ENCODE assay signal across 8 cellular contexts in the genomic region with DNA sequence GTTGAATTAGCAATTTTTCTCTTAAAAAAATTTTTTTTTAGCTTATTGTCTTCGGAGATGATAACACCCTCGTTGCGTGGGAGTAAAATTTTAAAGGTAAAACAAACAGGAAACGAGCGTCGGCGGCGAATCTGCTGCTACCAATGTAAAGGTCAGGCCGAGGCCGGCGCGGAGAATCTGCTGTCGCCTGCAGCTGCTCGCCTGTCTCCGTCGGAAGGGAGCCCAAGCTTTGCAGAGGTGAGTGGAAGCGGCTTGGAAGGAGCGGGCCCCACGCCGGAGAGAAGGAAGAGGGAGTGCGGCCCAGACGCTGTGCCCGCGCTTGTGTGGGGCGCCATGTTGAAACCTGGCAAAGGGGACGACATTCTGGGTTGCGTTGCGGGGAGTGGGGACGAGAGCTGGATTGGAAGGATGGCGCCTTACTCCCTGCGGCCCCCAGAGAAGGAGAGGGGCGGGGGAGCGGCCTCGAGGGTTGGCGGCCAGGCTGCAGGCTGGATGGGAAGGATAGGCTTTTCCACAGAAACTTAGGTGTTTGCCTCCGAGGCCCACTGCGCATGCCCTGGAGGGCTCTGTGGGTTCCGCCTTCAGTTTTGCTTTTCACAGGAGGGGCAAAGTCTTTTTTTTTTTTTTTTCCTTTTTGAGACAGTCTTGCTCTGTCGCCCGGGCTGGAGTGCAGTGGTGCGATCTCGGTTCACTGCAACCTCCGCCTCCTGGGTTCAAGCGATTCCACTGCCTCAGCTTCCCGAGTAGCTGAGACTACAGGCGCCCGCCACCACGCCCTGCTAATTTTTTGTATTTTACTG. TPM values are rescaled to one million over a fixed set of nuclear protein-coding genes. Genes with fewer than 3 reads are reported as not detected.
DNase-seq lines count a peak whose midpoint lies in the region; ATAC-seq and TF ChIP-seq lines count a peak whose summit lies in the region.

A gene with protein sequence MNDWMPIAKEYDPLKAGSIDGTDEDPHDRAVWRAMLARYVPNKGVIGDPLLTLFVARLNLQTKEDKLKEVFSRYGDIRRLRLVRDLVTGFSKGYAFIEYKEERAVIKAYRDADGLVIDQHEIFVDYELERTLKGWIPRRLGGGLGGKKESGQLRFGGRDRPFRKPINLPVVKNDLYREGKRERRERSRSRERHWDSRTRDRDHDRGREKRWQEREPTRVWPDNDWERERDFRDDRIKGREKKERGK (plus strand): TSS at position 160 of the 800 bp plus-strand sequence. CDS start 7,402 bp downstream, outside the sequence.

- peak within 1 kb of the TSS; percentile 93 for H3K4me3 Mint-ChIP-seq in activated CD4-positive, alpha-beta T cell treated with anti-CD3 and anti-CD28 coated beads, Interleukin-2, amount 10 ng/mL, durations not matched to agents 7 days and 5 days

- POLR2A ChIA-PET in activated CD4-positive, alpha-beta T cell treated with anti-CD3 and anti-CD28 coated beads, Interleukin-2, amount 10 ng/mL, durations not matched to agents 7 days and 5 days (lab: Charles Lee): interaction anchor here (1.6 kb wide), 1 partner anchor 92 kb away, joined by 4 read pairs; no protein-coding TSS in a partner anchor

- H3K27ac Mint-ChIP-seq in activated CD4-positive, alpha-beta T cell treated with anti-CD3 and anti-CD28 coated beads, Interleukin-2, amount 10 ng/mL, durations not matched to agents 7 days and 5 days: peak within 1 kb of the TSS; percentile 100

- CTCF ChIA-PET in activated CD4-positive, alpha-beta T cell treated with anti-CD3 and anti-CD28 coated beads, Interleukin-2, amount 10 ng/mL, durations not matched to agents 7 days and 5 days (lab: Charles Lee): interaction anchor here (1.6 to 1.8 kb wide), 3 partner anchors 10 to 93 kb away, joined by 4 to 7 read pairs (median 6); a partner anchor contains a TSS

- peak within 1 kb of the TSS; percentile 98 for H3K27ac ChIP-seq in 22Rv1
- H3K27ac ChIP-seq in coronary artery: peak within 1 kb of the TSS; percentile 96 to 100

- intact Hi-C loops in left colon (cut with DNase I, micrococcal nuclease): no loop called here

- TF ChIP-seq CTCF in 22Rv1 (IDR thresholded peaks at IDR 0.05) (no peak), coronary artery (IDR thresholded peaks at IDR 0.05) (no peak)

- no peaks in the 10 kb centered on the region for H3K27me3 Mint-ChIP-seq in activated CD4-positive, alpha-beta T cell treated with anti-CD3 and anti-CD28 coated beads, Interleukin-2, amount 10 ng/mL, durations not matched to agents 7 days and 5 days

- ATAC-seq in GM18519 (IDR thresholded peaks at IDR 0.05; ENCODE audit: low FRiP score, unreplicated experiment) (peak; percentile 44), HG03280 (IDR thresholded peaks at IDR 0.05; ENCODE audit: unreplicated experiment) (peak; percentile 61), left colon (peak; percentile 86)

- H3K9me3 Mint-ChIP-seq in activated CD4-positive, alpha-beta T cell treated with anti-CD3 and anti-CD28 coated beads, Interleukin-2, amount 10 ng/mL, durations not matched to agents 7 days and 5 days: no peaks in the 10 kb centered on the region

- peaks cover 27% of the 10 kb centered on the region for H3K4me1 Mint-ChIP-seq in activated CD4-positive, alpha-beta T cell treated with anti-CD3 and anti-CD28 coated beads, Interleukin-2, amount 10 ng/mL, durations not matched to agents 7 days and 5 days

- peak within 1 kb of the TSS; percentile 99 for H3K4me3 ChIP-seq in coronary artery

- peaks cover 18% of the 10 kb centered on the region for H3K36me3 Mint-ChIP-seq in activated CD4-positive, alpha-beta T cell treated with anti-CD3 and anti-CD28 coated beads, Interleukin-2, amount 10 ng/mL, durations not matched to agents 7 days and 5 days (ENCODE audit: low read depth)

- DNase-seq in NCI-H510A treated with DMSO at 0.1 percent for 48 hours (lab: John Stamatoyannopoulos, UW): peak; percentile 93
- peak; percentile 88 for DNase-seq in activated CD4-positive, alpha-beta T cell treated with anti-CD3 and anti-CD28 coated beads, Interleukin-2, amount 10 ng/mL, durations not matched to agents 7 days and 5 days
- peak; percentile 86 for DNase-seq in coronary artery (ENCODE audit: low spot score)
- peak; percentile 80 to 85 for DNase-seq in left colon
- peak; percentile 52 to 76 (median 63) for DNase-seq in stimulated activated CD4-positive, alpha-beta T cell treated with anti-CD3 and anti-CD28 coated beads, Interleukin-1b, Interleukin-23, amount 100 ng/mL, for 24 hours (ENCODE audit: low read depth in 4 of 4, low spot score in 1 of 4)

RNA-seq across cellular contexts. Expression of the gene that starts here (rescaled TPM):
- 10 to 100 TPM; 24.8 to 31.7 TPM for total RNA-seq in activated CD4-positive, alpha-beta T cell treated with anti-CD3 and anti-CD28 coated beads, Interleukin-2, amount 10 ng/mL, durations not matched to agents 7 days and 5 days
- 10 to 100 TPM; 18.7 to 23.8 TPM for total RNA-seq in left colon

Comparison
In these comparisons a context has a peak if more than half of its experiments do, and no peak if none do; other contexts are left out.
1. Peak in every context shown above with its lines: DNase-seq, ATAC-seq, H3K4me3 ChIP-seq and H3K27ac ChIP-seq.